9 cellular contexts compared by ENCODE assay signal in the genomic region with DNA sequence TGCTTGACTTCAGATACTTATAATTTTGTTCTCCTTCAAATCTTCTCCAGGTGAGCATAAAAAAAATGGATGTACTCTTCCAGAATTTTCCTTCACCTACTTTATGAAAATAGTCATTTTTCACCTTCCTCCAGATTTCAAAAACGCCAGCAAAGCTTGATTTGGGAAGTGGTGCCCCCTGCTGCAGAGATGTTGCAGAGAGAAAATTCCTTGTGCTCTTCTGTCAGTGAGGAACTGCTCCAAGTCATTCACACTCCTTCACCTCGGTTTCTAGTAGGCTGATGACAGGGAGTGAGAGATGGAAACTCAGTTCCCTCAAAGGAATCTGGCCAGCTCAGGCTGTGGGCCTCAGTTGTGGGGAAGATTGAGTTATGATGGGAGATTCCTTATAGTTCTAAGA. TPM values are rescaled to one million over a fixed set of nuclear protein-coding genes. Genes with fewer than 3 reads are reported as not detected.
DNase-seq lines count a peak whose midpoint lies in the region; ATAC-seq and TF ChIP-seq lines count a peak whose summit lies in the region.
"Had no signal": no experiment of that assay in that cellular context is flagged by ENCODE, and none has a peak within 500 bp of the region (broad histone marks: within the 10 kb centered on the region; RNA-seq: fewer than 3 reads in every experiment).

No MANE protein-coding gene starts in this region.

- TF ChIP-seq CTCF in AG04450 (IDR thresholded peaks at IDR 0.05; ENCODE audit: low read depth, low read length) (peak; percentile 29; the same call in 1 of the 2 replicates), GM12875 (IDR thresholded peaks at IDR 0.05; ENCODE audit: borderline replicate concordance, insufficient read depth, low read depth, low read length) (peak; percentile 35; the same call in 1 of the 2 replicates)

- H3K4me3 ChIP-seq in AG04450 (ENCODE audit: low read depth, low read length) = no peak overlapping the region
- no peak overlapping the region for H3K4me3 ChIP-seq in GM12875 (ENCODE audit: low read depth, low read length)

- no peak overlapping the region for H3K27ac ChIP-seq in AG04450 (ENCODE audit: low read depth, low read length)

- no peak for DNase-seq in AG04450 (ENCODE audit: low read depth, low spot score)
- DNase-seq in UCSD-AML1 (lab: John Stamatoyannopoulos, UW; ENCODE audit: unreplicated experiment) = peak; percentile 19
- peak; percentile 36 for DNase-seq in inferior parietal cortex (ENCODE audit: extremely low spot score)
- no peak for DNase-seq in HPDE6-E6E7 (ENCODE audit: extremely low spot score)
- DNase-seq in activated CD4-positive, alpha-beta T cell treated with anti-CD3 and anti-CD28 coated beads, Interleukin-2, amount 50 U/mL, for 48 hours = no peak
- no peak for DNase-seq in NCI-H2196 treated with DMSO at 0.1 percent for 48 hours (lab: John Stamatoyannopoulos, UW; ENCODE audit: unreplicated experiment)
- DNase-seq: NCI-H1694 treated with DMSO at 0.1 percent for 48 hours had no signal

- no peaks in the 10 kb centered on the region for H3K9me3 ChIP-seq in AG04450 (ENCODE audit: control insufficient read depth, insufficient read depth, low read length)

- POLR2A ChIA-PET in AG04450 (lab: Yijun Ruan, JAX) = no interaction called here

- ATAC-seq in activated CD4-positive, CD25-positive, alpha-beta regulatory T cell treated with anti-CD3 and anti-CD28 coated beads, Interleukin-2, amount 50 U/mL, for 24 hours = no peak

- CTCF ChIA-PET in AG04450 (lab: Charles Lee) = interaction anchor here (1.0 to 2.3 kb wide), 4 partner anchors 9 to 170 kb away, joined by 3 to 17 read pairs (median 5); no protein-coding TSS in a partner anchor

- no peaks in the 10 kb centered on the region for H3K27me3 ChIP-seq in AG04450 (ENCODE audit: control insufficient read depth, insufficient read depth, low read length)

RNA-seq across cellular contexts. Expression of a gene that starts 24.2 kb away (rescaled TPM):
- not detected in 2 replicates for polyA plus RNA-seq in AG04450 (2011; rRNA removed)
- polyA minus RNA-seq in AG04450 (2011; rRNA and poly(A)+ RNA removed) = not detected in 2 replicates

Comparison
In these comparisons a context has a peak if more than half of its experiments do, and no peak if none do; other contexts are left out.
1. DNase-seq: peak in UCSD-AML1 (single experiment) and inferior parietal cortex (single experiment); none in AG04450 (single experiment), HPDE6-E6E7 (single experiment), activated CD4-positive, alpha-beta T cell treated with anti-CD3 and anti-CD28 coated beads, Interleukin-2, amount 50 U/mL, for 48 hours (0 of 2) and NCI-H2196 treated with DMSO at 0.1 percent for 48 hours (single experiment).